2 cellular contexts compared by ENCODE assay signal in the genomic region with DNA sequence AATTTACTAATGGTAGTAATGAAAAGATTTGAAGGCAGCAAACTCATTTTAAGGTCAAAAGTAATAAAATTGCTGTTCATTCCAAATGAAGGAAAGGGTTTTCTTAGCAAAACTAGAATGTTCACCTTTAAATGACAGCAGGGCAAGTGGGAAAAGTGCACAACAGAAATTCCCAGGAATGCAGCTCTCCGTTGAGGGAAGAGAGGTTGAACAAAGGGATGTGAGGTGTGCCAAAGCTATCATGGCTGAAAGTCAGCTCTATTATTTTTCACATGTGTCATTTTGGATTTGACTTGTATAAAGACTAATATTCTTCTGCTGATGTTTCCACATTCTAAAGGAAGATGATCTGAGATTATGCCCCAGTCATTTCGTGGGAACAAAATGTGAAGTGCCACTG.
TF ChIP-seq lines count a peak whose summit lies in the region.

No MANE protein-coding gene starts in this region.

TF ChIP-seq in IMR-90, 13 proteins besides CTCF, POLR2A, EP300 and RAD21:
- TF ChIP-seq CEBPB (IDR thresholded peaks at IDR 0.05; ENCODE audit: low read depth, low read length) (no peak), SMC3 (IDR thresholded peaks at IDR 0.05; ENCODE audit: low read depth, low read length) (no peak), FOS (IDR thresholded peaks at IDR 0.05; ENCODE audit: low read depth, low read length) (no peak)

TF ChIP-seq in endothelial cell of umbilical vein, 7 proteins besides CTCF, POLR2A, EP300 and RAD21:
- TF ChIP-seq POLR2AphosphoS5 (IDR thresholded peaks at IDR 0.05; ENCODE audit: insufficient read depth, low read depth, low read length) (no peak), MYC (IDR thresholded peaks at IDR 0.05; ENCODE audit: low read depth, low read length) (no peak), MAX (IDR thresholded peaks at IDR 0.05; ENCODE audit: insufficient read depth, insufficient read length) (no peak), JUN (IDR thresholded peaks at IDR 0.05; ENCODE audit: borderline replicate concordance, insufficient read depth, insufficient read length, low read depth) (no peak), FOS (IDR thresholded peaks at IDR 0.05; ENCODE audit: borderline replicate concordance, insufficient read depth, low read length) (no peak), EZH2 (IDR thresholded peaks at IDR 0.05; ENCODE audit: borderline replicate concordance, low read depth, low read length, severe bottlenecking) (no peak), GATA2 (IDR thresholded peaks at IDR 0.05; ENCODE audit: insufficient read depth, insufficient read length, low read depth, low read length) (no peak)
